In the genomic region with DNA sequence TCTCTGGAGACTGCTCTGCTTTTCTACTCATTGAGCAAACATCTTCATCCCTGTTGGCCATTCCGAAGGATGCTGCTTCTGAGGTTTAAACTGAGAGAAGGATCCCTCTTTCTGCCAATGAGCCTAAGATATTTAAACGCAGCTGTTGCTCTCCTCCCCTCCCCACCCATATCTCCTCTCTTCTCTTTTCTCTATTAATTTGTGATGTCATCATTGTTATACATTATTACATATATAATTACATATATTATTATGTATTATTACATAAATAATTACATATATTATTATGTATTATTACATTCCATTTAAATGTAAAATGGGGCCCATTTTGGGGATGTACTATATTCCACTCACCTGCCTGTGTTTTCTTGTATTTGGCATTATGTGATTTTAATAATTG, we compare ENCODE assay signal across 8 cellular contexts.
"Had no signal": no experiment of that assay in that cellular context is flagged by ENCODE, and none has a peak within 500 bp of the region (broad histone marks: within the 10 kb centered on the region; RNA-seq: fewer than 3 reads in every experiment).

No MANE protein-coding gene starts in this region.

- FAIRE-seq: H1, H54, HTR-8/SVneo had no signal

- H3K4me3 ChIP-seq: GM23338 had no signal

- ATAC-seq: GM23338 had no signal

- DNase-seq: H9, HCEC 1CT, HFFc6, KBM-7 had no signal
